ENCODE assay signal across 8 cellular contexts in the genomic region with DNA sequence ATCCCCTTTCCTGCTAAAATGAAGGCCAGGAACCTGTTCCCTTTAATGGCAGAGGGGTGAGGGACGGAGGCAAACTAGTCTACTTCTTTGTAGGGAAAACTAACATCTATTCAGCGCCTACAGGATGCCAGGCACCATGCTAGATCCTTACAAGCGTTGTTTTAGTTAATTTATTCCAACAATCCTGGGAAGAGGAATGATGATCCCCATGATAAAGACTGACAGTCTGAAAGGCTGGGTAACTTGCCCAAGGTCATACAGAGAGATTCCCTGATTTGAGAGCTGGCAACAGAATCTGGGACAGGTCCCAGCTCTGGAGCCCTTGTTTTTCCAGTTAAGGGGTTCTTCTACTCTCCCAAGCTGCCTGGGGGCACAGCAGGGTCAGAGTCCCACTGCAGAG. TPM values are rescaled to one million over a fixed set of nuclear protein-coding genes. Genes with fewer than 3 reads are reported as not detected.
A peak's percentile ranks its signal among the peaks of the same experiment; 100 is the strongest.
DNase-seq lines count a peak whose midpoint lies in the region; ATAC-seq and TF ChIP-seq lines count a peak whose summit lies in the region.

No MANE protein-coding gene starts in this region.

- H3K4me3 ChIP-seq in heart left ventricle (peak overlapping the region in 9 of 12 donors; percentile 49 to 74 (median 58)), lower lobe of right lung (peak overlapping the region; percentile 58)

- peaks cover 59% of the 10 kb centered on the region for H3K4me1 Mint-ChIP-seq in activated T-helper 2 cell treated with anti-CD3 and anti-CD28 coated beads, Interferon-gamma antibody, Interleukin-2, Interleukin-4, amounts not matched to agents 10 μg/mL and 5 μg/mL and 100 μg/mL, durations not matched to agents 14 hours and 24 hours and 36 hours (ENCODE audit: low read depth)
- H3K4me1 Mint-ChIP-seq in type B pancreatic cell (ENCODE audit: unreplicated experiment), result peaks cover 24% of the 10 kb centered on the region

- peak overlapping the region; percentile 25 for H3K27ac Mint-ChIP-seq in activated T-helper 2 cell treated with anti-CD3 and anti-CD28 coated beads, Interferon-gamma antibody, Interleukin-2, Interleukin-4, amounts not matched to agents 10 μg/mL and 5 μg/mL and 100 μg/mL, durations not matched to agents 14 hours and 24 hours and 36 hours
- H3K27ac Mint-ChIP-seq in type B pancreatic cell, result peak overlapping the region; percentile 80

- 63 to 72% (median 66%) methylated on average over 3 of the region's 3 CpGs for WGBS in heart left ventricle, 4 donors

- peaks cover 0 to 14% (median 0%) of the 10 kb centered on the region in 9 donors for H3K27me3 ChIP-seq in heart left ventricle
- no peaks in the 10 kb centered on the region for H3K27me3 ChIP-seq in lower lobe of right lung (ENCODE audit: low read depth)

- H3K27ac ChIP-seq in heart left ventricle (peak overlapping the region in 3 of 12 donors; percentile 10 to 45 (median 24)), lower lobe of right lung (peak overlapping the region; percentile 68)

- H3K4me3 Mint-ChIP-seq in activated T-helper 2 cell treated with anti-CD3 and anti-CD28 coated beads, Interferon-gamma antibody, Interleukin-2, Interleukin-4, amounts not matched to agents 10 μg/mL and 5 μg/mL and 100 μg/mL, durations not matched to agents 14 hours and 24 hours and 36 hours (ENCODE audit: low read depth), result peak overlapping the region; percentile 95
- H3K4me3 Mint-ChIP-seq in type B pancreatic cell, result peak overlapping the region; percentile 91

- H3K36me3 ChIP-seq in heart left ventricle (no peaks in the 10 kb centered on the region), lower lobe of right lung (no peaks in the 10 kb centered on the region)

- H3K9me3 ChIP-seq in heart left ventricle (no peaks in the 10 kb centered on the region), lower lobe of right lung (no peaks in the 10 kb centered on the region)

- peaks cover 5% of the 10 kb centered on the region for H3K36me3 Mint-ChIP-seq in activated T-helper 2 cell treated with anti-CD3 and anti-CD28 coated beads, Interferon-gamma antibody, Interleukin-2, Interleukin-4, amounts not matched to agents 10 μg/mL and 5 μg/mL and 100 μg/mL, durations not matched to agents 14 hours and 24 hours and 36 hours (ENCODE audit: low read depth)
- no peaks in the 10 kb centered on the region for H3K36me3 Mint-ChIP-seq in type B pancreatic cell

- ATAC-seq in heart left ventricle (no peak), Right ventricle myocardium inferior (no peak), lower lobe of right lung (no peak), HG02973 (IDR thresholded peaks at IDR 0.05; ENCODE audit: unreplicated experiment) (no peak)

- DNase-seq in heart left ventricle (no peak), Right ventricle myocardium inferior (ENCODE audit: missing footprints) (no peak), lower lobe of right lung (no peak), type B pancreatic cell (ENCODE audit: extremely low spot score, unreplicated experiment) (no peak), Ammon's horn (ENCODE audit: low spot score) (no peak)
- no peak for DNase-seq in activated T-helper 2 cell treated with anti-CD3 and anti-CD28 coated beads, Interferon-gamma antibody, Interleukin-2, Interleukin-4, amounts not matched to agents 10 μg/mL and 5 μg/mL and 100 μg/mL, durations not matched to agents 14 hours and 24 hours and 36 hours (ENCODE audit: low spot score)
- DNase-seq in activated CD4-positive, alpha-beta T cell treated with anti-CD3 and anti-CD28 coated beads for 1 hour, result no peak

- TF ChIP-seq CTCF in heart left ventricle (IDR thresholded peaks at IDR 0.05) (no peak), lower lobe of right lung (IDR thresholded peaks at IDR 0.05) (no peak), type B pancreatic cell (conservative IDR thresholded peaks at IDR 0.05) (no peak)

- intact Hi-C loops in heart left ventricle (cut with DNase I) (loop anchor here in 3 of 10 donors (2.0 to 10.0 kb wide), 4 partner anchors 33 to 237 kb away; a partner anchor contains a TSS), Right ventricle myocardium inferior (cut with DNase I) (loop anchor here (10.0 kb wide), 1 partner anchor 187 kb away; a partner anchor contains a TSS), lower lobe of right lung (cut with DNase I) (no loop called here)
- intact Hi-C loops in activated T-helper 2 cell treated with anti-CD3 and anti-CD28 coated beads, Interferon-gamma antibody, Interleukin-2, Interleukin-4, amounts not matched to agents 10 μg/mL and 5 μg/mL and 100 μg/mL, durations not matched to agents 14 hours and 24 hours and 36 hours (cut with micrococcal nuclease), result loop anchor here (2.0 kb wide), 1 partner anchor 27 kb away; a partner anchor contains a TSS

- H3K27me3 Mint-ChIP-seq in activated T-helper 2 cell treated with anti-CD3 and anti-CD28 coated beads, Interferon-gamma antibody, Interleukin-2, Interleukin-4, amounts not matched to agents 10 μg/mL and 5 μg/mL and 100 μg/mL, durations not matched to agents 14 hours and 24 hours and 36 hours (ENCODE audit: low read depth), result no peaks in the 10 kb centered on the region
- H3K27me3 Mint-ChIP-seq in type B pancreatic cell, result no peaks in the 10 kb centered on the region

- no peaks in the 10 kb centered on the region for H3K9me3 Mint-ChIP-seq in activated T-helper 2 cell treated with anti-CD3 and anti-CD28 coated beads, Interferon-gamma antibody, Interleukin-2, Interleukin-4, amounts not matched to agents 10 μg/mL and 5 μg/mL and 100 μg/mL, durations not matched to agents 14 hours and 24 hours and 36 hours
- no peaks in the 10 kb centered on the region for H3K9me3 Mint-ChIP-seq in type B pancreatic cell

- TF ChIP-seq POLR2A in heart left ventricle (IDR thresholded peaks at IDR 0.05), result no peak

- H3K4me1 ChIP-seq in heart left ventricle, result peaks cover 7 to 74% (median 25%) of the 10 kb centered on the region in 12 donors
- peaks cover 65% of the 10 kb centered on the region for H3K4me1 ChIP-seq in lower lobe of right lung

RNA-seq across cellular contexts. Expression of a gene that starts 0.7 kb away (rescaled TPM):
- total RNA-seq in heart left ventricle (1 to 10 TPM in 1 of 9 donors, under 1 TPM in 7, not detected in 1; 0.07 to 2.7 (median 0.21) TPM), Right ventricle myocardium inferior (0.76 TPM), lower lobe of right lung (1.1 TPM), type B pancreatic cell (ENCODE audit: low replicate concordance) (8.4 and 9.4 TPM in 2 replicates)
- under 1 TPM; 0.04 to 0.12 TPM for polyA plus RNA-seq in heart left ventricle
- 17.2 and 18.6 TPM in 2 replicates for total RNA-seq in activated T-helper 2 cell treated with anti-CD3 and anti-CD28 coated beads, Interferon-gamma antibody, Interleukin-2, Interleukin-4, amounts not matched to agents 10 μg/mL and 5 μg/mL and 100 μg/mL, durations not matched to agents 14 hours and 24 hours and 36 hours

RNA-seq across cellular contexts. Expression of a gene that starts 27.6 kb away (rescaled TPM):
- total RNA-seq in heart left ventricle, result 100 to 1,000 TPM in 3 of 9 donors, 10 to 100 TPM in 6; 57.5 to 185 (median 91.0) TPM
- polyA plus RNA-seq in heart left ventricle, result 100 to 1,000 TPM in 1 of 2 donors, 10 to 100 TPM in 1; 55.3 to 153 TPM
- total RNA-seq in Right ventricle myocardium inferior, result 90.3 TPM
- total RNA-seq in activated T-helper 2 cell treated with anti-CD3 and anti-CD28 coated beads, Interferon-gamma antibody, Interleukin-2, Interleukin-4, amounts not matched to agents 10 μg/mL and 5 μg/mL and 100 μg/mL, durations not matched to agents 14 hours and 24 hours and 36 hours, result 24.7 and 26.9 TPM in 2 replicates
- total RNA-seq in lower lobe of right lung, result 137 TPM
- total RNA-seq in type B pancreatic cell (ENCODE audit: low replicate concordance), result 240 and 495 TPM in 2 replicates

RNA-seq across cellular contexts. Expression of a gene that starts 47.7 kb away (rescaled TPM):
- total RNA-seq in heart left ventricle, result 10 to 100 TPM; 22.4 to 86.1 (median 35.8) TPM
- 10 to 100 TPM; 30.0 to 40.0 TPM for polyA plus RNA-seq in heart left ventricle
- total RNA-seq in Right ventricle myocardium inferior, result 44.3 TPM
- 0.48 TPM in 1 of 2 replicates, not detected in the other for total RNA-seq in activated T-helper 2 cell treated with anti-CD3 and anti-CD28 coated beads, Interferon-gamma antibody, Interleukin-2, Interleukin-4, amounts not matched to agents 10 μg/mL and 5 μg/mL and 100 μg/mL, durations not matched to agents 14 hours and 24 hours and 36 hours
- 34.5 TPM for total RNA-seq in lower lobe of right lung
- 41.9 and 65.7 TPM in 2 replicates for total RNA-seq in type B pancreatic cell (ENCODE audit: low replicate concordance)

Comparison
In these comparisons a context has a peak if more than half of its experiments do, and no peak if none do; other contexts are left out.
1. RNA of a gene that starts 47.7 kb away (total RNA-seq): 41.9 to 65.7 TPM in type B pancreatic cell, 44.3 TPM in Right ventricle myocardium inferior (single experiment), 22.4 to 86.1 TPM in heart left ventricle and 34.5 TPM in lower lobe of right lung (single experiment); 0.48 TPM in activated T-helper 2 cell treated with anti-CD3 and anti-CD28 coated beads, Interferon-gamma antibody, Interleukin-2, Interleukin-4, amounts not matched to agents 10 μg/mL and 5 μg/mL and 100 μg/mL, durations not matched to agents 14 hours and 24 hours and 36 hours; every median in the first group is over 10 times any median in the second.